ENCODE assay signal across 1 cellular context in genomic region chr11:128728767-128729587, GRCh38.
TF ChIP-seq lines count a peak whose summit lies in the region.

No MANE protein-coding gene starts in this region.

TF ChIP-seq in GM12878, 131 proteins besides CTCF, POLR2A, EP300 and RAD21 (continued from another document):
- TF ChIP-seq, protein P1, sequence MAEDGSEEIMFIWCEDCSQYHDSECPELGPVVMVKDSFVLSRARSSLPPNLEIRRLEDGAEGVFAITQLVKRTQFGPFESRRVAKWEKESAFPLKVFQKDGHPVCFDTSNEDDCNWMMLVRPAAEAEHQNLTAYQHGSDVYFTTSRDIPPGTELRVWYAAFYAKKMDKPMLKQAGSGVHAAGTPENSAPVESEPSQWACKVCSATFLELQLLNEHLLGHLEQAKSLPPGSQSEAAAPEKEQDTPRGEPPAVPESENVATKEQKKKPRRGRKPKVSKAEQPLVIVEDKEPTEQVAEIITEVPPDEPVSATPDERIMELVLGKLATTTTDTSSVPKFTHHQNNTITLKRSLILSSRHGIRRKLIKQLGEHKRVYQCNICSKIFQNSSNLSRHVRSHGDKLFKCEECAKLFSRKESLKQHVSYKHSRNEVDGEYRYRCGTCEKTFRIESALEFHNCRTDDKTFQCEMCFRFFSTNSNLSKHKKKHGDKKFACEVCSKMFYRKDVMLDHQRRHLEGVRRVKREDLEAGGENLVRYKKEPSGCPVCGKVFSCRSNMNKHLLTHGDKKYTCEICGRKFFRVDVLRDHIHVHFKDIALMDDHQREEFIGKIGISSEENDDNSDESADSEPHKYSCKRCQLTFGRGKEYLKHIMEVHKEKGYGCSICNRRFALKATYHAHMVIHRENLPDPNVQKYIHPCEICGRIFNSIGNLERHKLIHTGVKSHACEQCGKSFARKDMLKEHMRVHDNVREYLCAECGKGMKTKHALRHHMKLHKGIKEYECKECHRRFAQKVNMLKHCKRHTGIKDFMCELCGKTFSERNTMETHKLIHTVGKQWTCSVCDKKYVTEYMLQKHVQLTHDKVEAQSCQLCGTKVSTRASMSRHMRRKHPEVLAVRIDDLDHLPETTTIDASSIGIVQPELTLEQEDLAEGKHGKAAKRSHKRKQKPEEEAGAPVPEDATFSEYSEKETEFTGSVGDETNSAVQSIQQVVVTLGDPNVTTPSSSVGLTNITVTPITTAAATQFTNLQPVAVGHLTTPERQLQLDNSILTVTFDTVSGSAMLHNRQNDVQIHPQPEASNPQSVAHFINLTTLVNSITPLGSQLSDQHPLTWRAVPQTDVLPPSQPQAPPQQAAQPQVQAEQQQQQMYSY (CRISPR knock-in tag; IDR thresholded peaks at IDR 0.05), result no peak
- TF ChIP-seq, protein P2, sequence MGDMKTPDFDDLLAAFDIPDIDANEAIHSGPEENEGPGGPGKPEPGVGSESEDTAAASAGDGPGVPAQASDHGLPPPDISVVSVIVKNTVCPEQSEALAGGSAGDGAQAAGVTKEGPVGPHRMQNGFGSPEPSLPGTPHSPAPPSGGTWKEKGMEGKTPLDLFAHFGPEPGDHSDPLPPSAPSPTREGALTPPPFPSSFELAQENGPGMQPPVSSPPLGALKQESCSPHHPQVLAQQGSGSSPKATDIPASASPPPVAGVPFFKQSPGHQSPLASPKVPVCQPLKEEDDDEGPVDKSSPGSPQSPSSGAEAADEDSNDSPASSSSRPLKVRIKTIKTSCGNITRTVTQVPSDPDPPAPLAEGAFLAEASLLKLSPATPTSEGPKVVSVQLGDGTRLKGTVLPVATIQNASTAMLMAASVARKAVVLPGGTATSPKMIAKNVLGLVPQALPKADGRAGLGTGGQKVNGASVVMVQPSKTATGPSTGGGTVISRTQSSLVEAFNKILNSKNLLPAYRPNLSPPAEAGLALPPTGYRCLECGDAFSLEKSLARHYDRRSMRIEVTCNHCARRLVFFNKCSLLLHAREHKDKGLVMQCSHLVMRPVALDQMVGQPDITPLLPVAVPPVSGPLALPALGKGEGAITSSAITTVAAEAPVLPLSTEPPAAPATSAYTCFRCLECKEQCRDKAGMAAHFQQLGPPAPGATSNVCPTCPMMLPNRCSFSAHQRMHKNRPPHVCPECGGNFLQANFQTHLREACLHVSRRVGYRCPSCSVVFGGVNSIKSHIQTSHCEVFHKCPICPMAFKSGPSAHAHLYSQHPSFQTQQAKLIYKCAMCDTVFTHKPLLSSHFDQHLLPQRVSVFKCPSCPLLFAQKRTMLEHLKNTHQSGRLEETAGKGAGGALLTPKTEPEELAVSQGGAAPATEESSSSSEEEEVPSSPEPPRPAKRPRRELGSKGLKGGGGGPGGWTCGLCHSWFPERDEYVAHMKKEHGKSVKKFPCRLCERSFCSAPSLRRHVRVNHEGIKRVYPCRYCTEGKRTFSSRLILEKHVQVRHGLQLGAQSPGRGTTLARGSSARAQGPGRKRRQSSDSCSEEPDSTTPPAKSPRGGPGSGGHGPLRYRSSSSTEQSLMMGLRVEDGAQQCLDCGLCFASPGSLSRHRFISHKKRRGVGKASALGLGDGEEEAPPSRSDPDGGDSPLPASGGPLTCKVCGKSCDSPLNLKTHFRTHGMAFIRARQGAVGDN (IDR thresholded peaks at IDR 0.05), result no peak
- TF ChIP-seq SMAD1 (IDR thresholded peaks at IDR 0.05; ENCODE audit: low read depth, partially characterized antibody) (no peak), GABPA (IDR thresholded peaks at IDR 0.05; ENCODE audit: low read depth) (no peak), REST (IDR thresholded peaks at IDR 0.05; ENCODE audit: low read depth, low read length) (no peak), CBX5 (IDR thresholded peaks at IDR 0.05; ENCODE audit: low read depth) (no peak), HDAC2 (IDR thresholded peaks at IDR 0.05) (no peak), NRF1 (conservative IDR thresholded peaks at IDR 0.05; ENCODE audit: low read depth, low read length) (no peak), ZNF384 (IDR thresholded peaks at IDR 0.05; ENCODE audit: borderline replicate concordance, low read depth, low read length) (no peak), EGR1 (IDR thresholded peaks at IDR 0.05; ENCODE audit: borderline replicate concordance in 1 of 2, low read depth in 2 of 2, low read length in 2 of 2) (no peak), MYB (IDR thresholded peaks at IDR 0.05; ENCODE audit: borderline replicate concordance, low read depth, low read length) (no peak), MYC (IDR thresholded peaks at IDR 0.05; ENCODE audit: insufficient read depth, insufficient read length, insufficient replicate concordance, low read length, severe bottlenecking) (no peak), BCLAF1 (IDR thresholded peaks at IDR 0.05) (no peak), NKRF (conservative IDR thresholded peaks at IDR 0.05) (no peak), RCOR1 (conservative IDR thresholded peaks at IDR 0.05; ENCODE audit: low read depth, low read length) (no peak), CHD2 (IDR thresholded peaks at IDR 0.05; ENCODE audit: borderline replicate concordance, low read depth, low read length) (no peak)
- TF ChIP-seq, protein P3, sequence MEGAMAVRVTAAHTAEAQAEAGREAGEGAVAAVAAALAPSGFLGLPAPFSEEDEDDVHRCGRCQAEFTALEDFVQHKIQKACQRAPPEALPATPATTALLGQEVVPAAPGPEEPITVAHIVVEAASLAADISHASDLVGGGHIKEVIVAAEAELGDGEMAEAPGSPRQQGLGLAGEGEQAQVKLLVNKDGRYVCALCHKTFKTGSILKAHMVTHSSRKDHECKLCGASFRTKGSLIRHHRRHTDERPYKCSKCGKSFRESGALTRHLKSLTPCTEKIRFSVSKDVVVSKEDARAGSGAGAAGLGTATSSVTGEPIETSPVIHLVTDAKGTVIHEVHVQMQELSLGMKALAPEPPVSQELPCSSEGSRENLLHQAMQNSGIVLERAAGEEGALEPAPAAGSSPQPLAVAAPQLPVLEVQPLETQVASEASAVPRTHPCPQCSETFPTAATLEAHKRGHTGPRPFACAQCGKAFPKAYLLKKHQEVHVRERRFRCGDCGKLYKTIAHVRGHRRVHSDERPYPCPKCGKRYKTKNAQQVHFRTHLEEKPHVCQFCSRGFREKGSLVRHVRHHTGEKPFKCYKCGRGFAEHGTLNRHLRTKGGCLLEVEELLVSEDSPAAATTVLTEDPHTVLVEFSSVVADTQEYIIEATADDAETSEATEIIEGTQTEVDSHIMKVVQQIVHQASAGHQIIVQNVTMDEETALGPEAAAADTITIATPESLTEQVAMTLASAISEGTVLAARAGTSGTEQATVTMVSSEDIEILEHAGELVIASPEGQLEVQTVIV (IDR thresholded peaks at IDR 0.05; ENCODE audit: borderline replicate concordance, partially characterized antibody), result no peak
